In genomic region chr13:51746802-51747201, GRCh38 we compare ENCODE assay signal across 21 cellular contexts.
"Had no signal": no experiment of that assay in that cellular context is flagged by ENCODE, and none has a peak within 500 bp of the region (broad histone marks: within the 10 kb centered on the region; RNA-seq: fewer than 3 reads in every experiment).

No MANE protein-coding gene starts in this region.

- H3K27ac ChIP-seq: colonic mucosa, ovary, uterus had no signal

- H3K4me1 ChIP-seq: colonic mucosa, prostate gland had no signal

- H3K27me3 ChIP-seq: colonic mucosa, dorsolateral prefrontal cortex, ovary, uterus had no signal

- H3K9me3 ChIP-seq: colonic mucosa, prostate gland, uterus had no signal

- ATAC-seq: activated CD8-positive, alpha-beta T cell treated with anti-CD3 and anti-CD28 coated beads for 36 hours; activated naive CD8-positive, alpha-beta T cell treated with anti-CD3 and anti-CD28 coated beads, Interleukin-2, amount 50 U/mL, for 24 hours; effector memory CD8-positive, alpha-beta T cell; naive thymus-derived CD4-positive, alpha-beta T cell had no signal

- H3K4me3 ChIP-seq: colonic mucosa, dorsolateral prefrontal cortex, ovary, prostate gland, thoracic aorta, uterus had no signal

- DNase-seq: activated CD4-positive, alpha-beta T cell treated with anti-CD3 and anti-CD28 coated beads, Interleukin-2, amount 50 U/mL, for 1 hour; activated CD4-positive, CD25-positive, alpha-beta regulatory T cell treated with anti-CD3 and anti-CD28 coated beads, Interleukin-2, amount 50 U/mL, for 72 hours; activated CD8-positive, alpha-beta T cell treated with anti-CD3 and anti-CD28 coated beads for 36 hours; activated naive CD8-positive, alpha-beta T cell treated with anti-CD3 and anti-CD28 coated beads, Interleukin-2, amount 50 U/mL, for 24 hours; activated T-cell treated with anti-CD3 and anti-CD28 coated beads, Interleukin-2, amount 50 U/mL, for 48 hours; cerebellar nuclear complex; colonic mucosa; dorsolateral prefrontal cortex; effector memory CD8-positive, alpha-beta T cell; foreskin melanocyte; left cardiac atrium; naive thymus-derived CD4-positive, alpha-beta T cell; retina; stimulated activated CD4-positive, alpha-beta T cell treated with anti-CD3 and anti-CD28 coated beads, Interleukin-15, amount 100 ng/mL, for 24 hours; stimulated activated CD4-positive, alpha-beta T cell treated with anti-CD3 and anti-CD28 coated beads, Interleukin-2, amount 100 ng/mL, for 24 hours; stimulated activated naive CD4-positive, alpha-beta T cell; T-helper 2 cell; uterus had no signal

- H3K36me3 ChIP-seq: colonic mucosa, ovary, prostate gland, thoracic aorta, uterus had no signal
